12 cellular contexts compared by ENCODE assay signal in the genomic region with DNA sequence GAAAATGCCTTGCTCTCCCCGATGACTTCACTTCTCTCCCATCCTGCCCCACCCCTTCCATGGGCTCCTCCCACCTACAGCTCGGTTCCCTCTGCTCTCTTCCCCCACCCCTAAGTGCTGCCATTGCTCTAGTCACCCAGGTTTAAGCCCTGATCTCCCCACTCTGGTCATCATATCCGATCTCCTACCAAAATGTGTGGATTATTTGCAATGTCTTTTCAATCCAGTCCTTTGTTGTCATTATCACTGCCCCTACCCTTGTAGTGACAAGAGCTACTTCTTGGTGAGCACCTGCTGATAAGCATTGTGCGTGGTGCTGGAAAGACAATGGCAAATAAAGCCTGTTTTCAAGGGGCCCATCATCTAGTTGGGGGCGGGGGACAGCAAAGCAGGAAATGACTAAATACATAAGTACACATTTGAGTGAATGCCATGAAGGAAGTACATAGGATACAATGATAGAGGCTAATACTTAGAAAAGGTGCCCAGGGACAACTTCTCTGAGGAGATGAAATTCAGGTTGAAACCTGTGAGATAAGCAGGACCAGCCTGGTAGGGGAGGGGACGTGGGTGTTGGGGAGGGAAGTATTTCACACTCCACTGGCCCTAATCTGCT.
A peak's percentile ranks its signal among the peaks of the same experiment; 100 is the strongest.
DNase-seq lines count a peak whose midpoint lies in the region; ATAC-seq and TF ChIP-seq lines count a peak whose summit lies in the region.
"Had no signal": no experiment of that assay in that cellular context is flagged by ENCODE, and none has a peak within 500 bp of the region (broad histone marks: within the 10 kb centered on the region; RNA-seq: fewer than 3 reads in every experiment).

No MANE protein-coding gene starts in this region.

- no peaks in the 10 kb centered on the region for H3K9me3 ChIP-seq in osteoblast (ENCODE audit: low read depth, low read length)
- H3K9me3 ChIP-seq: prostate gland had no signal

- no peaks in the 10 kb centered on the region for H3K36me3 ChIP-seq in osteoblast (ENCODE audit: insufficient read depth, low read length)
- H3K36me3 ChIP-seq: prostate gland had no signal

- no peaks in the 10 kb centered on the region for H3K79me2 ChIP-seq in osteoblast (ENCODE audit: insufficient read depth, low read length)

- H3K27ac ChIP-seq in osteoblast (ENCODE audit: low read depth, low read length) = no peak overlapping the region
- H3K27ac ChIP-seq: prostate gland had no signal

- H3K4me1 ChIP-seq in osteoblast (ENCODE audit: insufficient read depth, low read length) = no peaks in the 10 kb centered on the region
- H3K4me1 ChIP-seq: prostate gland had no signal

- H3K9me3 Mint-ChIP-seq in natural killer cell treated with Interleukin-12 subunit alpha and Interleukin-12 subunit beta and Interleukin-15 and Interleukin-18, amount 100 ng/mL, for 72 hours = no peaks in the 10 kb centered on the region
- H3K9me3 Mint-ChIP-seq in natural killer cell = no peaks in the 10 kb centered on the region
- H3K9me3 Mint-ChIP-seq in activated T-helper 2 cell treated with anti-CD3 and anti-CD28 coated beads, Interferon-gamma antibody, Interleukin-2, Interleukin-4, amounts not matched to agents 10 μg/mL and 5 μg/mL and 100 μg/mL, durations not matched to agents 14 hours and 24 hours and 36 hours = no peaks in the 10 kb centered on the region
- H3K9me3 Mint-ChIP-seq in stimulated activated naive CD8-positive, alpha-beta T cell treated with anti-CD3 and anti-CD28 coated beads, Interleukin-15, amount 100 ng/mL, for 72 hours = no peaks in the 10 kb centered on the region
- H3K9me3 Mint-ChIP-seq: CD8-positive, alpha-beta memory T cell; stimulated activated memory B cell treated with anti-CD40 and anti-IgM and Interleukin-4, amounts not matched to agents 10 μg/mL and 1 μg/mL and 100 μg/mL, for 72 hours had no signal

- no peaks in the 10 kb centered on the region for H4K20me1 ChIP-seq in osteoblast (ENCODE audit: insufficient read depth, low read length)

- no peak overlapping the region for H2AFZ ChIP-seq in osteoblast (ENCODE audit: low read length)

- peak overlapping the region; percentile 67 for H3K4me3 Mint-ChIP-seq in natural killer cell treated with Interleukin-12 subunit alpha and Interleukin-12 subunit beta and Interleukin-15 and Interleukin-18, amount 100 ng/mL, for 72 hours
- H3K4me3 Mint-ChIP-seq in natural killer cell = no peak overlapping the region
- H3K4me3 Mint-ChIP-seq in activated T-helper 2 cell treated with anti-CD3 and anti-CD28 coated beads, Interferon-gamma antibody, Interleukin-2, Interleukin-4, amounts not matched to agents 10 μg/mL and 5 μg/mL and 100 μg/mL, durations not matched to agents 14 hours and 24 hours and 36 hours (ENCODE audit: low read depth) = peak overlapping the region; percentile 14
- peak overlapping the region; percentile 19 to 44 for H3K4me3 Mint-ChIP-seq in stimulated activated naive CD8-positive, alpha-beta T cell treated with anti-CD3 and anti-CD28 coated beads, Interleukin-15, amount 100 ng/mL, for 72 hours
- H3K4me3 Mint-ChIP-seq: activated naive CD8-positive, alpha-beta T cell; CD8-positive, alpha-beta memory T cell; stimulated activated memory B cell treated with anti-CD40 and anti-IgM and Interleukin-4, amounts not matched to agents 10 μg/mL and 1 μg/mL and 100 μg/mL, for 72 hours had no signal

- no peak for TF ChIP-seq CTCF in natural killer cell (IDR thresholded peaks at IDR 0.05)
- no peak for TF ChIP-seq CTCF in osteoblast (IDR thresholded peaks at IDR 0.05; ENCODE audit: extremely low read depth, low read depth, low read length)

- H3K27me3 ChIP-seq in osteoblast (ENCODE audit: insufficient read depth, low read length) = no peaks in the 10 kb centered on the region

- intact Hi-C loops in natural killer cell (cut with micrococcal nuclease) = no loop called here
- intact Hi-C loops in activated T-helper 2 cell treated with anti-CD3 and anti-CD28 coated beads, Interferon-gamma antibody, Interleukin-2, Interleukin-4, amounts not matched to agents 10 μg/mL and 5 μg/mL and 100 μg/mL, durations not matched to agents 14 hours and 24 hours and 36 hours (cut with micrococcal nuclease) = loop anchor here (2.0 kb wide), 2 partner anchors 52 to 148 kb away; no protein-coding TSS in a partner anchor

- H3K36me3 Mint-ChIP-seq in natural killer cell treated with Interleukin-12 subunit alpha and Interleukin-12 subunit beta and Interleukin-15 and Interleukin-18, amount 100 ng/mL, for 72 hours = no peaks in the 10 kb centered on the region
- no peaks in the 10 kb centered on the region for H3K36me3 Mint-ChIP-seq in natural killer cell
- H3K36me3 Mint-ChIP-seq in activated T-helper 2 cell treated with anti-CD3 and anti-CD28 coated beads, Interferon-gamma antibody, Interleukin-2, Interleukin-4, amounts not matched to agents 10 μg/mL and 5 μg/mL and 100 μg/mL, durations not matched to agents 14 hours and 24 hours and 36 hours (ENCODE audit: low read depth) = peaks cover 3% of the 10 kb centered on the region
- H3K36me3 Mint-ChIP-seq: activated naive CD8-positive, alpha-beta T cell; stimulated activated memory B cell treated with anti-CD40 and anti-IgM and Interleukin-4, amounts not matched to agents 10 μg/mL and 1 μg/mL and 100 μg/mL, for 72 hours had no signal

- no peak overlapping the region for H3K4me2 ChIP-seq in osteoblast (ENCODE audit: insufficient read depth, low read length)

- peak overlapping the region in 1 of 2 donors; percentile 79 for H3K27ac Mint-ChIP-seq in natural killer cell treated with Interleukin-12 subunit alpha and Interleukin-12 subunit beta and Interleukin-15 and Interleukin-18, amount 100 ng/mL, for 72 hours
- no peak overlapping the region for H3K27ac Mint-ChIP-seq in natural killer cell
- peak overlapping the region; percentile 84 for H3K27ac Mint-ChIP-seq in activated T-helper 2 cell treated with anti-CD3 and anti-CD28 coated beads, Interferon-gamma antibody, Interleukin-2, Interleukin-4, amounts not matched to agents 10 μg/mL and 5 μg/mL and 100 μg/mL, durations not matched to agents 14 hours and 24 hours and 36 hours
- H3K27ac Mint-ChIP-seq in stimulated activated naive CD8-positive, alpha-beta T cell treated with anti-CD3 and anti-CD28 coated beads, Interleukin-15, amount 100 ng/mL, for 72 hours = peak overlapping the region; percentile 13 to 66
- H3K27ac Mint-ChIP-seq: activated naive CD8-positive, alpha-beta T cell; stimulated activated memory B cell treated with anti-CD40 and anti-IgM and Interleukin-4, amounts not matched to agents 10 μg/mL and 1 μg/mL and 100 μg/mL, for 72 hours had no signal

- peaks cover 11 to 30% of the 10 kb centered on the region in 2 donors for H3K4me1 Mint-ChIP-seq in natural killer cell treated with Interleukin-12 subunit alpha and Interleukin-12 subunit beta and Interleukin-15 and Interleukin-18, amount 100 ng/mL, for 72 hours (ENCODE audit: low read depth in 2 of 2)
- H3K4me1 Mint-ChIP-seq in natural killer cell = no peaks in the 10 kb centered on the region
- peaks cover 35% of the 10 kb centered on the region for H3K4me1 Mint-ChIP-seq in activated T-helper 2 cell treated with anti-CD3 and anti-CD28 coated beads, Interferon-gamma antibody, Interleukin-2, Interleukin-4, amounts not matched to agents 10 μg/mL and 5 μg/mL and 100 μg/mL, durations not matched to agents 14 hours and 24 hours and 36 hours (ENCODE audit: low read depth)
- H3K4me1 Mint-ChIP-seq in stimulated activated naive CD8-positive, alpha-beta T cell treated with anti-CD3 and anti-CD28 coated beads, Interleukin-15, amount 100 ng/mL, for 72 hours = peaks cover 52% of the 10 kb centered on the region

- H3K4me3 ChIP-seq in osteoblast (ENCODE audit: insufficient read depth, low read length) = no peak overlapping the region
- H3K4me3 ChIP-seq: prostate gland had no signal

- no peak for DNase-seq in natural killer cell treated with Interleukin-12 subunit alpha and Interleukin-12 subunit beta and Interleukin-15 and Interleukin-18, amount 100 ng/mL, for 72 hours (ENCODE audit: low spot score)
- DNase-seq in natural killer cell = no peak
- DNase-seq in NCI-H1417 (lab: John Stamatoyannopoulos, UW) = peak; percentile 37 to 84 (median 63)
- peak; percentile 9 for DNase-seq in activated T-helper 2 cell treated with anti-CD3 and anti-CD28 coated beads, Interferon-gamma antibody, Interleukin-2, Interleukin-4, amounts not matched to agents 10 μg/mL and 5 μg/mL and 100 μg/mL, durations not matched to agents 14 hours and 24 hours and 36 hours (ENCODE audit: low spot score)
- DNase-seq in stimulated activated naive CD8-positive, alpha-beta T cell treated with anti-CD3 and anti-CD28 coated beads, Interleukin-15, amount 100 ng/mL, for 72 hours = peak; percentile 5 to 38
- no peak for DNase-seq in ureter (ENCODE audit: low spot score)
- no peak for DNase-seq in osteoblast (ENCODE audit: insufficient read length, low spot score, missing footprints)
- no peak for DNase-seq in foreskin melanocyte
- DNase-seq: CD8-positive, alpha-beta memory T cell had no signal

- ATAC-seq in natural killer cell treated with Interleukin-12 subunit alpha and Interleukin-12 subunit beta and Interleukin-15 and Interleukin-18, amount 100 ng/mL, for 72 hours = peak; percentile 54 to 79
- ATAC-seq in natural killer cell = no peak
- peak; percentile 89 for ATAC-seq in stimulated activated naive CD8-positive, alpha-beta T cell treated with anti-CD3 and anti-CD28 coated beads, Interleukin-15, amount 100 ng/mL, for 72 hours
- ATAC-seq: stimulated activated memory B cell treated with anti-CD40 and anti-IgM and Interleukin-4, amounts not matched to agents 10 μg/mL and 1 μg/mL and 100 μg/mL, for 72 hours had no signal

- H3K27me3 Mint-ChIP-seq in natural killer cell treated with Interleukin-12 subunit alpha and Interleukin-12 subunit beta and Interleukin-15 and Interleukin-18, amount 100 ng/mL, for 72 hours = peaks cover 0 to 21% of the 10 kb centered on the region in 2 donors
- H3K27me3 Mint-ChIP-seq in natural killer cell (ENCODE audit: low read depth in 2 of 2) = peaks cover 3 to 7% of the 10 kb centered on the region in 2 donors
- no peaks in the 10 kb centered on the region for H3K27me3 Mint-ChIP-seq in activated T-helper 2 cell treated with anti-CD3 and anti-CD28 coated beads, Interferon-gamma antibody, Interleukin-2, Interleukin-4, amounts not matched to agents 10 μg/mL and 5 μg/mL and 100 μg/mL, durations not matched to agents 14 hours and 24 hours and 36 hours (ENCODE audit: low read depth)
- H3K27me3 Mint-ChIP-seq in stimulated activated naive CD8-positive, alpha-beta T cell treated with anti-CD3 and anti-CD28 coated beads, Interleukin-15, amount 100 ng/mL, for 72 hours = no peaks in the 10 kb centered on the region
- H3K27me3 Mint-ChIP-seq: activated naive CD8-positive, alpha-beta T cell had no signal

Comparison
In these comparisons a context has a peak if more than half of its experiments do, and no peak if none do; other contexts are left out.
1. ATAC-seq: peak in natural killer cell treated with Interleukin-12 subunit alpha and Interleukin-12 subunit beta and Interleukin-15 and Interleukin-18, amount 100 ng/mL, for 72 hours (2 of 2) and stimulated activated naive CD8-positive, alpha-beta T cell treated with anti-CD3 and anti-CD28 coated beads, Interleukin-15, amount 100 ng/mL, for 72 hours (single experiment); none in natural killer cell (0 of 3).
2. DNase-seq: peak in NCI-H1417 (3 of 3), activated T-helper 2 cell treated with anti-CD3 and anti-CD28 coated beads, Interferon-gamma antibody, Interleukin-2, Interleukin-4, amounts not matched to agents 10 μg/mL and 5 μg/mL and 100 μg/mL, durations not matched to agents 14 hours and 24 hours and 36 hours (single experiment) and stimulated activated naive CD8-positive, alpha-beta T cell treated with anti-CD3 and anti-CD28 coated beads, Interleukin-15, amount 100 ng/mL, for 72 hours (2 of 2); none in natural killer cell treated with Interleukin-12 subunit alpha and Interleukin-12 subunit beta and Interleukin-15 and Interleukin-18, amount 100 ng/mL, for 72 hours (single experiment), natural killer cell (single experiment), ureter (single experiment), osteoblast (single experiment) and foreskin melanocyte (single experiment).
3. H3K27ac Mint-ChIP-seq: peak in activated T-helper 2 cell treated with anti-CD3 and anti-CD28 coated beads, Interferon-gamma antibody, Interleukin-2, Interleukin-4, amounts not matched to agents 10 μg/mL and 5 μg/mL and 100 μg/mL, durations not matched to agents 14 hours and 24 hours and 36 hours (single experiment) and stimulated activated naive CD8-positive, alpha-beta T cell treated with anti-CD3 and anti-CD28 coated beads, Interleukin-15, amount 100 ng/mL, for 72 hours (2 of 2); none in natural killer cell (0 of 2).